ENCODE assay signal across 25 cellular contexts in genomic region chr21:35994605-35995004, GRCh38.
"Had no signal": no experiment of that assay in that cellular context is flagged by ENCODE, and none has a peak within 500 bp of the region (broad histone marks: within the 10 kb centered on the region; RNA-seq: fewer than 3 reads in every experiment).

No MANE protein-coding gene starts in this region.

- FAIRE-seq: astrocyte, bronchial epithelial cell, TTC549 had no signal

- ATAC-seq: activated T-helper 17 cell treated with anti-CD3 and anti-CD28 coated beads, Interleukin-2, amount 50 U/mL, for 72 hours; foreskin keratinocyte; gastrocnemius medialis; heart left ventricle; WTC11 had no signal

- DNase-seq: activated CD4-positive, alpha-beta memory T cell treated with anti-CD3 and anti-CD28 coated beads, Interleukin-2, amount 10 ng/mL, durations not matched to agents 7 days and 5 days; activated CD4-positive, alpha-beta T cell treated with anti-CD3 and anti-CD28 coated beads for 1 hour; activated CD4-positive, alpha-beta T cell treated with anti-CD3 and anti-CD28 coated beads for 4 hours; activated CD4-positive, alpha-beta T cell treated with anti-CD3 and anti-CD28 coated beads, Interleukin-2, amount 10 ng/mL, durations not matched to agents 7 days and 5 days; activated CD4-positive, alpha-beta T cell treated with anti-CD3 and anti-CD28 coated beads, Interleukin-2, amount 50 U/mL, for 4 hours; activated effector memory CD4-positive, alpha-beta T cell treated with Interleukin-2 at 50 U/mL for 16 hours; activated gamma-delta T cell treated with Interleukin-2 at 50 U/mL for 16 hours; activated naive CD4-positive, alpha-beta T cell treated with anti-CD3 and anti-CD28 coated beads, Interleukin-2, amount 50 U/mL, for 16 hours; activated naive CD4-positive, alpha-beta T cell treated with Interleukin-2 at 50 U/mL for 16 hours; activated T-cell treated with anti-CD3 and anti-CD28 coated beads, Interleukin-2, amount 50 U/mL, for 4 hours; amniotic stem cell; anterior cingulate cortex; brain microvascular endothelial cell; dorsolateral prefrontal cortex; effector memory CD4-positive, alpha-beta T cell; foreskin keratinocyte; gastrocnemius medialis; glutamatergic neuron; heart left ventricle; T-helper 2 cell had no signal
